1 cellular context compared by ENCODE assay signal in the genomic region with DNA sequence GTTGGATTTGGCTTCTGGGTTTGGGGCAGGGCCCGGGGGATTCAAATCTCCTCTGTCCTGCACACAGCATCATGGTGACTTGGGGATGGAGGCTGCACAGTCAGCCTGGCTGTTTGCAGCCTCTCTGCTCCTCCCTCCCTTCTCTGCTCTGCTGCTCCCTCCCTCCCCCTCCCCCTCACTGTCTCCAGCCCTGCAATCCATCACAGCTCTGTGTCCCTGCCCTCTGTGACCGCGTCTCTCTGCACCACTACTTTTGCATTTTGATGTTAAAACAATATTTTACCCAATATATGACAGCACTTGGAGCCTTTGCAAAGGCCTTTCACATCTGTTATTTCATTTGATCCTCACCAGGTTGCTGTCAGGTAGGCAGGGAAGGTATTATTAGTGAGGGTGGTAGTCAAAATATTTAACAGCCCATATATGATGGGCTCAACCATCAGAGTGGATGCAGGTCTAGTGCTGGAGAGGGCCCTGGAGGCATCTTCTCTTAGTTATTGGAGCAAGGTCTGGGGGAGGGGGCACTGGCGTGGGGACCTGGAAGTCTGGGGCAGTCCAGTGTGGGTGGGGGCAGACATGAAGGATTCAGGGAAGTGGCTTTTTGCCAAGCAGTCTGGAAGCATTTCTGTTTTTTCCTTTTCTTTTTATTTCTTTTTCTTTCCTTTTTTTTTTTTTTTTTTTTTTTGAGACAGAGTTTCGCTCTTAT.
A peak's percentile ranks its signal among the peaks of the same experiment; 100 is the strongest.
TF ChIP-seq lines count a peak whose summit lies in the region.

No MANE protein-coding gene starts in this region.

TF ChIP-seq in K562, 482 proteins besides CTCF, POLR2A, EP300 and RAD21:
- TF ChIP-seq ELK1 (CRISPR knock-in tag; IDR thresholded peaks at IDR 0.05) = no peak
- no peak for TF ChIP-seq GATAD2B (IDR thresholded peaks at IDR 0.05; ENCODE audit: borderline replicate concordance)
- TF ChIP-seq, protein P1, sequence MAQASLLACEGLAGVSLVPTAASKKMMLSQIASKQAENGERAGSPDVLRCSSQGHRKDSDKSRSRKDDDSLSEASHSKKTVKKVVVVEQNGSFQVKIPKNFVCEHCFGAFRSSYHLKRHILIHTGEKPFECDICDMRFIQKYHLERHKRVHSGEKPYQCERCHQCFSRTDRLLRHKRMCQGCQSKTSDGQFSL (CRISPR knock-in tag; IDR thresholded peaks at IDR 0.05) = no peak
- TF ChIP-seq, protein P1 (tag; IDR thresholded peaks at IDR 0.05) = no peak
- no peak for TF ChIP-seq PBX2 (CRISPR knock-in tag; IDR thresholded peaks at IDR 0.05; ENCODE audit: low read depth)
- peak; percentile 60 for TF ChIP-seq PBX2 (tag; conservative IDR thresholded peaks at IDR 0.05; ENCODE audit: low read depth)
- TF ChIP-seq HES1 (IDR thresholded peaks at IDR 0.05; ENCODE audit: low read depth) = no peak
- TF ChIP-seq KDM1A (IDR thresholded peaks at IDR 0.05) = peak in 1 of 2 experiments; percentile 54; a peak in 1 of 4 replicates
- no peak for TF ChIP-seq HLTF (IDR thresholded peaks at IDR 0.05)
TF ChIP-seq in K562: peak in this region for 2.
